24 cellular contexts compared by ENCODE assay signal in genomic region chr22:32911526-32911925, GRCh38.
DNase-seq lines count a peak whose midpoint lies in the region; ATAC-seq and TF ChIP-seq lines count a peak whose summit lies in the region.
"Had no signal": no experiment of that assay in that cellular context is flagged by ENCODE, and none has a peak within 500 bp of the region (broad histone marks: within the 10 kb centered on the region; RNA-seq: fewer than 3 reads in every experiment).

No MANE protein-coding gene starts in this region.

- H2AK5ac ChIP-seq in IMR-90 (ENCODE audit: low read depth, low read length): no peak overlapping the region

- no peak overlapping the region for H3K27ac ChIP-seq in BLaER1 treated with 17β-estradiol and CSF1 and Interleukin-3, amounts not matched to agents 10 nM and 100 nM
- H3K27ac ChIP-seq in IMR-90 (ENCODE audit: insufficient read depth, low read length): no peak overlapping the region
- H3K27ac ChIP-seq: hepatocyte, left ventricle myocardium inferior, upper lobe of left lung had no signal

- ATAC-seq in IMR-90 (ENCODE audit: low read depth): no peak
- ATAC-seq: activated CD4-positive, CD25-positive, alpha-beta regulatory T cell treated with anti-CD3 and anti-CD28 coated beads, Interleukin-2, amount 50 U/mL, for 24 hours; activated CD8-positive, alpha-beta T cell treated with anti-CD3 and anti-CD28 coated beads for 36 hours; CD8-positive, alpha-beta T cell had no signal

- no peaks in the 10 kb centered on the region for H3K9me1 ChIP-seq in IMR-90 (ENCODE audit: insufficient read depth, low read length)

- no peaks in the 10 kb centered on the region for H3K79me1 ChIP-seq in IMR-90 (ENCODE audit: low read depth in 1 of 2, low read length in 2 of 2)

- no peak overlapping the region for H3K27ac Mint-ChIP-seq in nephron progenitor cell
- H3K27ac Mint-ChIP-seq in endothelial cell (ENCODE audit: unreplicated experiment): no peak overlapping the region
- H3K27ac Mint-ChIP-seq: activated CD8-positive, alpha-beta T cell treated with anti-CD3 and anti-CD28 coated beads for 36 hours; activated naive CD8-positive, alpha-beta T cell treated with anti-CD3 and anti-CD28 coated beads, Interleukin-2, amount 10 ng/mL, durations not matched to agents 7 days and 5 days; CD8-positive, alpha-beta T cell; progenitor cell of endocrine pancreas had no signal

- H2BK15ac ChIP-seq in IMR-90 (ENCODE audit: low read depth, low read length): no peak overlapping the region

- TF ChIP-seq RAD21 in IMR-90 (IDR thresholded peaks at IDR 0.05; ENCODE audit: low read length): no peak

- in situ Hi-C loops in IMR-90 (cut with MboI; ENCODE audit: low sequenced_read_pairs): no loop called here

- TF ChIP-seq CTCF in IMR-90 (conservative IDR thresholded peaks at IDR 0.05; ENCODE audit: low read depth, low read length) (no peak), nephron progenitor cell (IDR thresholded peaks at IDR 0.05) (no peak), endothelial cell (IDR thresholded peaks at IDR 0.05; ENCODE audit: unreplicated experiment) (no peak)

- intact Hi-C loops in IMR-90 (cut with micrococcal nuclease): no loop called here

- peaks cover 6% of the 10 kb centered on the region for H3K36me3 Mint-ChIP-seq in nephron progenitor cell (ENCODE audit: low read depth)
- no peaks in the 10 kb centered on the region for H3K36me3 Mint-ChIP-seq in endothelial cell (ENCODE audit: low read depth, unreplicated experiment)
- H3K36me3 Mint-ChIP-seq: activated naive CD8-positive, alpha-beta T cell treated with anti-CD3 and anti-CD28 coated beads, Interleukin-2, amount 10 ng/mL, durations not matched to agents 7 days and 5 days; CD8-positive, alpha-beta T cell had no signal

- peaks cover 15% of the 10 kb centered on the region for H3K9me3 Mint-ChIP-seq in nephron progenitor cell
- H3K9me3 Mint-ChIP-seq in endothelial cell (ENCODE audit: unreplicated experiment): no peaks in the 10 kb centered on the region
- H3K9me3 Mint-ChIP-seq: activated naive CD8-positive, alpha-beta T cell treated with anti-CD3 and anti-CD28 coated beads, Interleukin-2, amount 10 ng/mL, durations not matched to agents 7 days and 5 days had no signal

- CTCF ChIA-PET in IMR-90 (lab: Yijun Ruan, JAX): no interaction called here

- no peak overlapping the region for H3K56ac ChIP-seq in IMR-90 (ENCODE audit: extremely low read depth, insufficient read depth, low read length)

- no peak overlapping the region for H4K8ac ChIP-seq in IMR-90 (ENCODE audit: low read depth in 2 of 2, low read length in 2 of 2)

- H2BK5ac ChIP-seq in IMR-90 (ENCODE audit: low read depth, low read length, poor library complexity, severe bottlenecking): no peak overlapping the region

- no peak overlapping the region for H2BK120ac ChIP-seq in IMR-90 (ENCODE audit: low read depth, low read length)

- H3K4ac ChIP-seq in IMR-90 (ENCODE audit: low read depth, low read length): no peak overlapping the region

- WGBS in IMR-90 (ENCODE audit: extremely low coverage in 2 of 2, insufficient read length in 1 of 2), 2 experiments: no CpG with 5 or more reads among the region's 9 CpGs

- H3K4me1 ChIP-seq in BLaER1 treated with 17β-estradiol and CSF1 and Interleukin-3, amounts not matched to agents 10 nM and 100 nM: peaks cover 0 to 18% (median 12%) of the 10 kb centered on the region in 10 experiments; a peak in 12 of 20 replicates
- peaks cover 4% of the 10 kb centered on the region; the same call in 1 of the 2 replicates for H3K4me1 ChIP-seq in IMR-90 (ENCODE audit: control insufficient read depth, insufficient read depth, low read length)
- H3K4me1 ChIP-seq: left ventricle myocardium inferior had no signal

- H3K4me1 Mint-ChIP-seq in nephron progenitor cell: peaks cover 29% of the 10 kb centered on the region
- peaks cover 3% of the 10 kb centered on the region for H3K4me1 Mint-ChIP-seq in endothelial cell (ENCODE audit: unreplicated experiment)
- H3K4me1 Mint-ChIP-seq: activated naive CD8-positive, alpha-beta T cell treated with anti-CD3 and anti-CD28 coated beads, Interleukin-2, amount 10 ng/mL, durations not matched to agents 7 days and 5 days had no signal

- peak overlapping the region; percentile 23 for H2AFZ ChIP-seq in IMR-90 (replicated peaks; ENCODE audit: low read length, poor library complexity)
- H2AFZ ChIP-seq: hepatocyte had no signal

- H3K14ac ChIP-seq in IMR-90 (replicated peaks; ENCODE audit: low read depth, low read length): no peak overlapping the region

- H4K20me1 ChIP-seq in BLaER1 treated with 17β-estradiol and CSF1 and Interleukin-3, amounts not matched to agents 10 nM and 100 nM: no peaks in the 10 kb centered on the region
- no peaks in the 10 kb centered on the region for H4K20me1 ChIP-seq in IMR-90 (ENCODE audit: insufficient read depth, low read length)

- no peak for DNase-seq in IMR-90
- DNase-seq in cerebellar cortex (ENCODE audit: low spot score): peak; percentile 22
- DNase-seq in nephron progenitor cell: peak; percentile 41
- DNase-seq in CD1c-positive myeloid dendritic cell (ENCODE audit: extremely low spot score): no peak
- no peak for DNase-seq in NCI-H1105 (lab: John Stamatoyannopoulos, UW)
- no peak for DNase-seq in midbrain (lab: John Stamatoyannopoulos, UW)
- no peak for DNase-seq in endothelial cell (ENCODE audit: low spot score)
- DNase-seq: activated CD8-positive, alpha-beta T cell treated with anti-CD3 and anti-CD28 coated beads for 36 hours; activated effector memory CD4-positive, alpha-beta T cell treated with Interleukin-2 at 50 U/mL for 16 hours; activated naive CD8-positive, alpha-beta T cell treated with anti-CD3 and anti-CD28 coated beads, Interleukin-2, amount 10 ng/mL, durations not matched to agents 7 days and 5 days; CD8-positive, alpha-beta T cell; DMS79; effector CD4-positive, alpha-beta T cell; erythroblast; H7; left ventricle myocardium inferior; NCI-H2029; SIG-M5; T-helper 1 cell; upper lobe of left lung had no signal

- no peaks in the 10 kb centered on the region for H3K27me3 ChIP-seq in BLaER1 treated with 17β-estradiol and CSF1 and Interleukin-3, amounts not matched to agents 10 nM and 100 nM
- H3K27me3 ChIP-seq in IMR-90 (ENCODE audit: control insufficient read depth, insufficient read depth, low read length): peaks cover 28% of the 10 kb centered on the region
- H3K27me3 ChIP-seq: hepatocyte, upper lobe of left lung had no signal

- peak overlapping the region in 8 of 11 experiments; percentile 26 to 68 (median 54); a peak in 16 of 22 replicates for H3K4me2 ChIP-seq in BLaER1 treated with 17β-estradiol and CSF1 and Interleukin-3, amounts not matched to agents 10 nM and 100 nM
- peak overlapping the region; percentile 49; the same call in 1 of the 2 replicates for H3K4me2 ChIP-seq in IMR-90 (ENCODE audit: low read depth, low read length)
- H3K4me2 ChIP-seq: hepatocyte had no signal

- H4K5ac ChIP-seq in IMR-90 (ENCODE audit: low read depth, low read length): no peak overlapping the region

- no peak overlapping the region for H3K18ac ChIP-seq in IMR-90 (ENCODE audit: low read depth, low read length)

- peaks cover 29% of the 10 kb centered on the region for H3K27me3 Mint-ChIP-seq in nephron progenitor cell (ENCODE audit: low read depth, poor library complexity)
- no peaks in the 10 kb centered on the region for H3K27me3 Mint-ChIP-seq in endothelial cell (ENCODE audit: unreplicated experiment)
- H3K27me3 Mint-ChIP-seq: activated CD8-positive, alpha-beta T cell treated with anti-CD3 and anti-CD28 coated beads for 36 hours; activated naive CD8-positive, alpha-beta T cell treated with anti-CD3 and anti-CD28 coated beads, Interleukin-2, amount 10 ng/mL, durations not matched to agents 7 days and 5 days had no signal

- H2AK9ac ChIP-seq in IMR-90 (replicated peaks; ENCODE audit: low read depth, low read length, poor library complexity): no peak overlapping the region

- H3K23ac ChIP-seq in IMR-90 (ENCODE audit: low read depth, low read length): no peak overlapping the region

- H4K91ac ChIP-seq in IMR-90 (ENCODE audit: insufficient read depth, low read depth, low read length): no peak overlapping the region

- H3K4me3 ChIP-seq in BLaER1 treated with 17β-estradiol and CSF1 and Interleukin-3, amounts not matched to agents 10 nM and 100 nM: no peak overlapping the region
- H3K4me3 ChIP-seq in IMR-90 (ENCODE audit: insufficient read depth, low read depth, low read length): no peak overlapping the region
- H3K4me3 ChIP-seq: hepatocyte, left ventricle myocardium inferior, upper lobe of left lung had no signal

- peaks cover 10 to 15% (median 12%) of the 10 kb centered on the region in 11 experiments for H3K9me3 ChIP-seq in BLaER1 treated with 17β-estradiol and CSF1 and Interleukin-3, amounts not matched to agents 10 nM and 100 nM (replicated peaks in 1 of 11)
- peaks cover 7% of the 10 kb centered on the region for H3K9me3 ChIP-seq in IMR-90 (ENCODE audit: control insufficient read depth, insufficient read depth, low read length)

- POLR2A ChIA-PET in IMR-90 (lab: Charles Lee; ENCODE audit: unreplicated experiment): no interaction called here

- no peak overlapping the region for H2BK20ac ChIP-seq in IMR-90 (ENCODE audit: low read depth, low read length)

- H3K4me3 Mint-ChIP-seq in nephron progenitor cell (peak overlapping the region; percentile 24), endothelial cell (ENCODE audit: unreplicated experiment) (no peak overlapping the region)
- H3K4me3 Mint-ChIP-seq: activated CD8-positive, alpha-beta T cell treated with anti-CD3 and anti-CD28 coated beads for 36 hours; activated naive CD8-positive, alpha-beta T cell treated with anti-CD3 and anti-CD28 coated beads, Interleukin-2, amount 10 ng/mL, durations not matched to agents 7 days and 5 days; CD8-positive, alpha-beta T cell had no signal

- no peaks in the 10 kb centered on the region; a peak in 1 of 22 replicates for H3K36me3 ChIP-seq in BLaER1 treated with 17β-estradiol and CSF1 and Interleukin-3, amounts not matched to agents 10 nM and 100 nM
- no peaks in the 10 kb centered on the region for H3K36me3 ChIP-seq in IMR-90 (ENCODE audit: control insufficient read depth, insufficient read depth, low read length)
- H3K36me3 ChIP-seq: left ventricle myocardium inferior, upper lobe of left lung had no signal

- no TSS peak for BruUV-seq in IMR-90 (replicated peaks; lab: Mats Ljungman, UMichigan)

- TF ChIP-seq POLR2A in IMR-90 (IDR thresholded peaks at IDR 0.05; ENCODE audit: low read depth, low read length): no peak

- no peak overlapping the region for H3K9ac ChIP-seq in BLaER1 treated with 17β-estradiol and CSF1 and Interleukin-3, amounts not matched to agents 10 nM and 100 nM
- H3K9ac ChIP-seq in IMR-90 (ENCODE audit: low read depth, low read length): no peak overlapping the region

- dilution Hi-C loops in IMR-90 (cut with HindIII; ENCODE audit: low sequenced_read_pairs, unreplicated experiment): no loop called here

TF ChIP-seq in IMR-90, 13 proteins besides CTCF, POLR2A, EP300 and RAD21 (continues in another document):
- no peak for TF ChIP-seq MAZ (IDR thresholded peaks at IDR 0.05; ENCODE audit: borderline replicate concordance, low read depth, low read length)

Comparison
In these comparisons a context has a peak if more than half of its experiments do, and no peak if none do; other contexts are left out.
1. DNase-seq: peak in cerebellar cortex (single experiment) and nephron progenitor cell (single experiment); none in IMR-90 (single experiment), CD1c-positive myeloid dendritic cell (single experiment), NCI-H1105 (single experiment), midbrain (single experiment) and endothelial cell (single experiment).